In the genomic region with DNA sequence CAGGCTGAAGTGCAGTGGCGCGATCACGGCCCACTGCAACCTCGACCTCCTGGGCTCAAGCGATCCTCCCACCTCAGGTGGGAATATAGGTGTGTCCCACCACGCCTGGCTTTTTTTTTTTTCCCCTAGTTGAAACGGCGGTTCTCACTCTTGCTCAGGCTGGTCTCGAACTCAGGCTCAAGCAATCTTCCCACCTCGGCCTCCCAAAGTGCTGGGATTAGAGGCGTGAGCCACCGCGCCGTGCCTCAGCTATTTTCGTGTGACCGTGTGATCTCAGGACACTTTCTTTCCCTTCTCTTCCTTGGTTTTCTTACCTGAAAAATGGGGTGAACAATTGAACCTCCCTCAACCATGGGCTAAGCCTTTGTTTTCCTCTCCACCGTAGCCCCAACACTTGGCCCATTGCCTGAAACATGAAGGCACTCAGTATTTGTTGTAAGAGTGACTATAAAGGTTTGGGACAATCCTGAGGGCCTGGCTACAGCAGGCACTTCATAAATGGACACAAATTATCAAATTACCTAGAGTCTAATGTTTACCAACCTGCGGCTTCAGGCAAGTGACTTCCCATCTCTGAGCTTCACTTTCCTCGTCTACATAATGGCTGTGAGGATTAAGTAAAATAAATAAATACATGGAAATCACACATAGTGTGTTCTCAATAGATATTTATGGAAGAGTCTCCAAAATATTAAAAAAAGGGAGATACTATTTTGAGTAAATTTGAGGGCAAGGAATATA, we compare ENCODE assay signal across 8 cellular contexts. TPM values are rescaled to one million over a fixed set of nuclear protein-coding genes. Genes with fewer than 3 reads are reported as not detected.
DNase-seq lines count a peak whose midpoint lies in the region; ATAC-seq, FAIRE-seq and TF ChIP-seq lines count a peak whose summit lies in the region.

No MANE protein-coding gene starts in this region.

- TF ChIP-seq CTCF in GM23338 (conservative IDR thresholded peaks at IDR 0.05; ENCODE audit: low read depth in 2 of 2) (no peak), bronchial epithelial cell (IDR thresholded peaks at IDR 0.05; ENCODE audit: insufficient read depth, low read length, severe bottlenecking) (no peak), GM20000 (IDR thresholded peaks at IDR 0.05; ENCODE audit: extremely low read depth, missing control alignments) (no peak)

- H3F3A ChIP-seq in GM23338 (replicated peaks; ENCODE audit: low read depth), result peaks cover 44% of the 10 kb centered on the region

- H3K27ac ChIP-seq in GM23338 (ENCODE audit: low read depth) (peak overlapping the region; percentile 92), muscle layer of duodenum (ENCODE audit: low read length) (peak overlapping the region; percentile 88)

- ATAC-seq in GM23338, result no peak
- no peak for ATAC-seq in GM19463 (IDR thresholded peaks at IDR 0.05; ENCODE audit: unreplicated experiment)

- H3K4me3 ChIP-seq in GM23338 (peak overlapping the region; percentile 53), bronchial epithelial cell (ENCODE audit: low read depth, low read length) (peak overlapping the region; percentile 57), muscle layer of duodenum (ENCODE audit: low read depth in 1 of 2, low read length in 2 of 2) (peak overlapping the region; percentile 59 to 74)

- H3K27me3 ChIP-seq in GM23338 (ENCODE audit: insufficient read depth), result no peaks in the 10 kb centered on the region
- H3K27me3 ChIP-seq in bronchial epithelial cell (ENCODE audit: control insufficient read depth, insufficient read depth, low read length), result no peaks in the 10 kb centered on the region
- H3K27me3 ChIP-seq in muscle layer of duodenum (ENCODE audit: low read depth, low read length), result no peaks in the 10 kb centered on the region

- 0 out of 2 replicates have a peak, but pooled peaks cover 4% of the 10 kb centered on the region for H3K79me2 ChIP-seq in GM23338 (replicated peaks; ENCODE audit: insufficient read depth)

- no peaks in the 10 kb centered on the region for H4K20me1 ChIP-seq in GM23338 (replicated peaks; ENCODE audit: insufficient read depth)

- FAIRE-seq in bronchial epithelial cell (lab: Jason Lieb, UNC), result no peak

- peaks cover 33% of the 10 kb centered on the region for H3K36me3 Mint-ChIP-seq in GM23338 (ENCODE audit: low read depth)

- H3K27ac Mint-ChIP-seq in GM23338, result peak overlapping the region; percentile 64

- DNase-seq in Caki2 (ENCODE audit: low read depth) (peak; percentile 61), GM23338 (ENCODE audit: low spot score) (no peak), NCI-H2196 (lab: John Stamatoyannopoulos, UW; ENCODE audit: unreplicated experiment) (peak; percentile 92), bronchial epithelial cell (ENCODE audit: low read depth) (peak; percentile 56), GM20000 (ENCODE audit: low spot score) (no peak), GOT3 (lab: John Stamatoyannopoulos, UW) (no peak)

- H3K4me1 Mint-ChIP-seq in GM23338, result peaks cover 53% of the 10 kb centered on the region

- peaks cover 13% of the 10 kb centered on the region for H3K9me3 Mint-ChIP-seq in GM23338

- in situ Hi-C loops in Caki2 (cut with HindIII; ENCODE audit: low pct_unique_long_range_greater_than_20kb, low sequenced_read_pairs), result no loop called here

- H3K9me2 ChIP-seq in GM23338 (ENCODE audit: insufficient read depth), result no peaks in the 10 kb centered on the region

- H3K36me3 ChIP-seq in GM23338 (ENCODE audit: insufficient read depth) (no peaks in the 10 kb centered on the region), bronchial epithelial cell (ENCODE audit: control insufficient read depth, insufficient read depth, low read length) (peaks cover 4% of the 10 kb centered on the region), muscle layer of duodenum (ENCODE audit: control insufficient read depth in 1 of 2, insufficient read depth in 2 of 2, low read length in 2 of 2) (peaks cover 8 to 9% of the 10 kb centered on the region in 2 donors)

- H2AFZ ChIP-seq in GM23338, result no peak overlapping the region

- peak overlapping the region; percentile 74 for H3K4me3 Mint-ChIP-seq in GM23338

- H3K9me3 ChIP-seq in muscle layer of duodenum (ENCODE audit: control insufficient read depth in 1 of 2, low read length in 2 of 2), result no peaks in the 10 kb centered on the region

- H3K4me1 ChIP-seq in GM23338 (ENCODE audit: insufficient read depth) (peaks cover 61% of the 10 kb centered on the region), muscle layer of duodenum (ENCODE audit: control insufficient read depth in 1 of 2, insufficient read depth in 2 of 2, low read length in 2 of 2) (peaks cover 12 to 13% of the 10 kb centered on the region in 2 donors)

- H3K27me3 Mint-ChIP-seq in GM23338 (ENCODE audit: insufficient read depth, low read depth, poor library complexity), result peaks cover 36% of the 10 kb centered on the region

- peak overlapping the region; percentile 81 for H3K4me2 ChIP-seq in GM23338

TF ChIP-seq in GM23338, 12 proteins besides CTCF, POLR2A, EP300 and RAD21 (continues in another document):
- no peak for TF ChIP-seq ZNF331 (CRISPR knock-in tag; IDR thresholded peaks at IDR 0.05; ENCODE audit: low read depth)
- no peak for TF ChIP-seq STAT1 (IDR thresholded peaks at IDR 0.05; ENCODE audit: unreplicated experiment)
- TF ChIP-seq ZNF114 (CRISPR knock-in tag; IDR thresholded peaks at IDR 0.05), result no peak
- no peak for TF ChIP-seq POLR2AphosphoS5 (IDR thresholded peaks at IDR 0.05; ENCODE audit: low read depth)
- TF ChIP-seq, protein P1, sequence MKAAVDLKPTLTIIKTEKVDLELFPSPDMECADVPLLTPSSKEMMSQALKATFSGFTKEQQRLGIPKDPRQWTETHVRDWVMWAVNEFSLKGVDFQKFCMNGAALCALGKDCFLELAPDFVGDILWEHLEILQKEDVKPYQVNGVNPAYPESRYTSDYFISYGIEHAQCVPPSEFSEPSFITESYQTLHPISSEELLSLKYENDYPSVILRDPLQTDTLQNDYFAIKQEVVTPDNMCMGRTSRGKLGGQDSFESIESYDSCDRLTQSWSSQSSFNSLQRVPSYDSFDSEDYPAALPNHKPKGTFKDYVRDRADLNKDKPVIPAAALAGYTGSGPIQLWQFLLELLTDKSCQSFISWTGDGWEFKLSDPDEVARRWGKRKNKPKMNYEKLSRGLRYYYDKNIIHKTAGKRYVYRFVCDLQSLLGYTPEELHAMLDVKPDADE (IDR thresholded peaks at IDR 0.05), result no peak
- no peak for TF ChIP-seq CREB1 (CRISPR knock-in tag; IDR thresholded peaks at IDR 0.05; ENCODE audit: low read depth)
- TF ChIP-seq EZH2phosphoT487 (IDR thresholded peaks at IDR 0.05; ENCODE audit: unreplicated experiment), result no peak
- TF ChIP-seq EZH2 (IDR thresholded peaks at IDR 0.05; ENCODE audit: low read depth, unreplicated experiment), result no peak
- no peak for TF ChIP-seq JUNB (IDR thresholded peaks at IDR 0.05; ENCODE audit: unreplicated experiment)
- no peak for TF ChIP-seq NANOG (IDR thresholded peaks at IDR 0.05; ENCODE audit: borderline replicate concordance)

RNA-seq across cellular contexts. Expression of gene ID1, which starts 31.4 kb away (rescaled TPM):
- 1,473 and 1,479 TPM in 2 replicates for total RNA-seq in Caki2 (2014; rRNA removed; shearing (Covaris generic); ENCODE audit: low replicate concordance)
- 452 and 479 TPM in 2 replicates for total RNA-seq in GM23338 (2014; rRNA removed; shearing (Covaris generic))
- polyA plus RNA-seq in GM23338 (2016; fragmentation: Nextera tagmentation; extraction: Ambion mirVana), result 221 and 224 TPM in 2 replicates
- 426 and 930 TPM in 2 replicates for total RNA-seq in bronchial epithelial cell

RNA-seq across cellular contexts. Expression of gene HM13, which starts 59.5 kb away (rescaled TPM):
- 283 and 338 TPM in 2 replicates for total RNA-seq in Caki2 (2014; rRNA removed; shearing (Covaris generic); ENCODE audit: low replicate concordance)
- total RNA-seq in GM23338 (2014; rRNA removed; shearing (Covaris generic)), result 103 and 126 TPM in 2 replicates
- polyA plus RNA-seq in GM23338 (2016; fragmentation: Nextera tagmentation; extraction: Ambion mirVana), result 147 and 150 TPM in 2 replicates
- total RNA-seq in bronchial epithelial cell, result 46.9 and 52.9 TPM in 2 replicates

Comparison
In these comparisons a context has a peak if more than half of its experiments do, and no peak if none do; other contexts are left out.
1. DNase-seq: peak in Caki2 (single experiment), NCI-H2196 (single experiment) and bronchial epithelial cell (single experiment); none in GM23338 (single experiment), GM20000 (single experiment) and GOT3 (single experiment).
2. Peak in every context shown above with its lines, with median percentiles within 50 percentile points of each other: H3K4me3 ChIP-seq.